ENCODE assay signal across 9 cellular contexts in the genomic region with DNA sequence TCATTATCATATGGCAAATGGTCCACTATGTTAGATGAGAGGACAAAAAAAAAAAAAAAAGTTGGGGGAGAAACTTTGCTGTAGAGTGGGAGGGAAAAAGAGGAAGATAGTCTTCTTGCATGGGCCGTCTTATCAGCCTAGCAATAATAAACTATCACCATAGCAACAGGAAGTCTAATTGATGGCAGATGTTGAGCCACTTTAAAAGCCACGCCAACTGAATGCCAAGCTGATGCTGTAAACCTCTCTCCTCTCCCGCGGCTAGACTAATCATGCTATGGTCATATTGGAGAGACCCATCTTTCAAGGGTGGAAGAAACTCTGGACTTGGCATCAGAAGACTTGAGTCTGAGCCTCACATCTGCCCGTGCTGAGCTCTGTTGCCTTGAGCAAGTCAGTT.
A peak's percentile ranks its signal among the peaks of the same experiment; 100 is the strongest.
DNase-seq lines count a peak whose midpoint lies in the region; ATAC-seq and TF ChIP-seq lines count a peak whose summit lies in the region.
"Had no signal": no experiment of that assay in that cellular context is flagged by ENCODE, and none has a peak within 500 bp of the region (broad histone marks: within the 10 kb centered on the region; RNA-seq: fewer than 3 reads in every experiment).

No MANE protein-coding gene starts in this region.

- TF ChIP-seq POLR2A in gastrocnemius medialis (IDR thresholded peaks at IDR 0.05): no peak

- in situ Hi-C loops in brain microvascular endothelial cell (cut with HindIII; ENCODE audit: low pct_ligation_motif_present, low sequenced_read_pairs): loop anchor here (25.0 kb wide), 1 partner anchor 930 kb away; no protein-coding TSS in a partner anchor
- in situ Hi-C loops in gastrocnemius medialis (cut with MboI; ENCODE audit: low sequenced_read_pairs in 4 of 4): loop anchor here (10.0 to 25.0 kb wide), 5 partner anchors 180 to 908 kb away; a partner anchor contains a TSS

- no peaks in the 10 kb centered on the region for H3K9me3 ChIP-seq in gastrocnemius medialis

- intact Hi-C loops in gastrocnemius medialis (cut with DNase I; ENCODE audit: low total_unique reads): loop anchor here (5.0 kb wide), 3 partner anchors 170 to 910 kb away; a partner anchor contains a TSS

- H3K27ac ChIP-seq in brain microvascular endothelial cell: no peak overlapping the region
- peak overlapping the region; percentile 85 to 89 (median 87) for H3K27ac ChIP-seq in gastrocnemius medialis

- H3K36me3 ChIP-seq in brain microvascular endothelial cell (replicated peaks): no peaks in the 10 kb centered on the region
- H3K36me3 ChIP-seq in gastrocnemius medialis: no peaks in the 10 kb centered on the region
- H3K36me3 ChIP-seq in H7 (replicated peaks; ENCODE audit: control insufficient read depth, insufficient read depth, low read length): no peaks in the 10 kb centered on the region

- peak; percentile 15 for DNase-seq in GOT3 (lab: John Stamatoyannopoulos, UW)
- peak; percentile 32 for DNase-seq in NCI-H2227 treated with DMSO at 0.1 percent for 48 hours (lab: John Stamatoyannopoulos, UW)
- peak; percentile 94 for DNase-seq in brain microvascular endothelial cell
- DNase-seq in gastrocnemius medialis: no peak
- no peak for DNase-seq in nucleus accumbens (lab: John Stamatoyannopoulos, UW)
- DNase-seq in H7: no peak
- DNase-seq: activated CD8-positive, alpha-beta memory T cell treated with anti-CD3 and anti-CD28 coated beads, Interleukin-2, amount 50 U/mL, for 4 hours had no signal

- no peak overlapping the region for H3K4me3 ChIP-seq in brain microvascular endothelial cell (ENCODE audit: low read depth, low read length)
- H3K4me3 ChIP-seq in gastrocnemius medialis: no peak overlapping the region
- no peak overlapping the region for H3K4me3 ChIP-seq in H7 (ENCODE audit: insufficient read depth, low read depth, low read length)

- ATAC-seq in gastrocnemius medialis: no peak
- no peak for ATAC-seq in HG03521 (IDR thresholded peaks at IDR 0.05; ENCODE audit: unreplicated experiment)
- no peak for ATAC-seq in HG03460 (IDR thresholded peaks at IDR 0.05; ENCODE audit: unreplicated experiment)

- H3K27me3 ChIP-seq in brain microvascular endothelial cell (replicated peaks) (no peaks in the 10 kb centered on the region), gastrocnemius medialis (no peaks in the 10 kb centered on the region), H7 (ENCODE audit: control insufficient read depth, insufficient read depth, low read length) (no peaks in the 10 kb centered on the region)

- peaks cover 60 to 63% of the 10 kb centered on the region in 2 donors for H3K4me1 ChIP-seq in gastrocnemius medialis

- no peak for TF ChIP-seq CTCF in brain microvascular endothelial cell (IDR thresholded peaks at IDR 0.05; ENCODE audit: low read depth, low read length, missing control alignments)
- TF ChIP-seq CTCF in gastrocnemius medialis (IDR thresholded peaks at IDR 0.05 in 4 of 5, conservative IDR thresholded peaks at IDR 0.05 in 1 of 5): no peak

Comparison
In these comparisons a context has a peak if more than half of its experiments do, and no peak if none do; other contexts are left out.
1. DNase-seq: peak in GOT3 (single experiment), NCI-H2227 treated with DMSO at 0.1 percent for 48 hours (single experiment) and brain microvascular endothelial cell (single experiment); none in gastrocnemius medialis (0 of 2), nucleus accumbens (0 of 56) and H7 (single experiment).